10 cellular contexts compared by ENCODE assay signal in the genomic region with DNA sequence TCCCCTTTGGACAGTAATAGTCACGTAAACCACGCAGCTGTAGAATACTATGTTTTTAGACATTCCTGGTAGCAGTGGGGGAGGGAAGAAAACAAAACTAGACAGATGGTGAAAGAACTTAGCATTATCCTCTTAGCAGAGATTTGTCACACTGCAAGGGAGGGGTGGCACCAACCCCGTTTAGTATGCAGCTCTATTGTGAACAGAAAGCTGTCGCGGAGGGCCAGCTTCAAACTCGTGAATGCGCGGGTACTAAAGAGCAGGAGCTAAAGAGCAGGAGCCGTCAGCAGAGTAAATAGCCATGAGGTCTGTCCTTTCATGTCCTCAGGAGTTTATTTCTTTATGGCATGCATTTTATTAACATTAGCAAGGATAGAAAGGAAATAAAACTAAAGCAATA.
DNase-seq lines count a peak whose midpoint lies in the region; ATAC-seq and TF ChIP-seq lines count a peak whose summit lies in the region.
"Had no signal": no experiment of that assay in that cellular context is flagged by ENCODE, and none has a peak within 500 bp of the region (broad histone marks: within the 10 kb centered on the region; RNA-seq: fewer than 3 reads in every experiment).

No MANE protein-coding gene starts in this region.

- TF ChIP-seq CTCF in BJ (IDR thresholded peaks at IDR 0.05; ENCODE audit: insufficient read depth, low read depth, low read length), result no peak
- TF ChIP-seq CTCF in choroid plexus epithelial cell (conservative IDR thresholded peaks at IDR 0.05; ENCODE audit: low read depth, low read length), result no peak
- TF ChIP-seq CTCF in BE2C (IDR thresholded peaks at IDR 0.05; ENCODE audit: low read depth, low read length), result no peak

- peak overlapping the region; percentile 20 for H3K4me3 ChIP-seq in BJ (ENCODE audit: low read depth, low read length)
- H3K4me3 ChIP-seq in choroid plexus epithelial cell (ENCODE audit: low read depth, low read length), result peak overlapping the region; percentile 34
- no peak overlapping the region for H3K4me3 ChIP-seq in BE2C (ENCODE audit: low read depth, low read length)
- H3K4me3 ChIP-seq: ascending aorta had no signal

- H3K36me3 ChIP-seq in BJ (ENCODE audit: control insufficient read depth, insufficient read depth, low read length) (no peaks in the 10 kb centered on the region), BE2C (no peaks in the 10 kb centered on the region)
- H3K36me3 ChIP-seq: ascending aorta had no signal

- no peaks in the 10 kb centered on the region for H3K27me3 ChIP-seq in BJ (ENCODE audit: control insufficient read depth, insufficient read depth, low read length)
- no peaks in the 10 kb centered on the region for H3K27me3 ChIP-seq in BE2C
- H3K27me3 ChIP-seq: ascending aorta had no signal

- no peaks in the 10 kb centered on the region for H3K4me1 ChIP-seq in BE2C
- H3K4me1 ChIP-seq: ascending aorta had no signal

- no peaks in the 10 kb centered on the region for H3K9me3 ChIP-seq in BE2C
- H3K9me3 ChIP-seq: ascending aorta had no signal

- POLR2A ChIA-PET in BJ (lab: Charles Lee) (interaction anchor here (0.7 kb wide), 1 partner anchor 424 kb away, joined by 4 read pairs; no protein-coding TSS in a partner anchor), HEK293T (lab: Yijun Ruan, JAX) (interaction anchor here (0.8 kb wide), 1 partner anchor 141 kb away, joined by 3 read pairs; no protein-coding TSS in a partner anchor)

- CTCF ChIA-PET in BJ (lab: Yijun Ruan, JAX) (interaction anchor here (1.0 kb wide), 1 partner anchor 140 kb away, joined by 4 read pairs; no protein-coding TSS in a partner anchor), HEK293T (lab: Yijun Ruan, JAX) (interaction anchor here (0.6 kb wide), 1 partner anchor 32 kb away, joined by 3 read pairs; no protein-coding TSS in a partner anchor)

- no peak for DNase-seq in BJ (ENCODE audit: low read depth)
- DNase-seq in MV-4-11 (lab: John Stamatoyannopoulos, UW), result peak; percentile 23
- DNase-seq in choroid plexus epithelial cell (ENCODE audit: low read depth), result peak; percentile 63
- peak; percentile 52 for DNase-seq in myocyte (ENCODE audit: low read depth)
- DNase-seq in BE2C, result no peak
- no peak for DNase-seq in A172 (ENCODE audit: low spot score)
- DNase-seq in HEK293T (ENCODE audit: extremely low spot score), result no peak
- DNase-seq: activated CD4-positive, alpha-beta T cell treated with anti-CD3 and anti-CD28 coated beads, Interleukin-2, amount 10 ng/mL, durations not matched to agents 24 days and 14 days had no signal

- ATAC-seq in GM21717 (IDR thresholded peaks at IDR 0.05; ENCODE audit: unreplicated experiment), result no peak

TF ChIP-seq in HEK293T, 16 proteins besides CTCF, POLR2A, EP300 and RAD21:
- TF ChIP-seq SUZ12 (IDR thresholded peaks at IDR 0.05) (no peak), FOXK2 (IDR thresholded peaks at IDR 0.05) (no peak)

Comparison
In these comparisons a context has a peak if more than half of its experiments do, and no peak if none do; other contexts are left out.
1. DNase-seq: peak in MV-4-11 (single experiment), choroid plexus epithelial cell (single experiment) and myocyte (single experiment); none in BJ (single experiment), BE2C (single experiment), A172 (single experiment) and HEK293T (single experiment).